ENCODE assay signal across 1 cellular context in genomic region chr3:185933374-185933950, GRCh38.
TF ChIP-seq lines count a peak whose summit lies in the region.

No MANE protein-coding gene starts in this region.

TF ChIP-seq in GM23338, 12 proteins besides CTCF, POLR2A, EP300 and RAD21 (continued from another document):
- no peak for TF ChIP-seq ZNF331 (CRISPR knock-in tag; IDR thresholded peaks at IDR 0.05; ENCODE audit: low read depth)
- TF ChIP-seq EZH2phosphoT487 (IDR thresholded peaks at IDR 0.05; ENCODE audit: unreplicated experiment), result no peak
- TF ChIP-seq, protein P1, sequence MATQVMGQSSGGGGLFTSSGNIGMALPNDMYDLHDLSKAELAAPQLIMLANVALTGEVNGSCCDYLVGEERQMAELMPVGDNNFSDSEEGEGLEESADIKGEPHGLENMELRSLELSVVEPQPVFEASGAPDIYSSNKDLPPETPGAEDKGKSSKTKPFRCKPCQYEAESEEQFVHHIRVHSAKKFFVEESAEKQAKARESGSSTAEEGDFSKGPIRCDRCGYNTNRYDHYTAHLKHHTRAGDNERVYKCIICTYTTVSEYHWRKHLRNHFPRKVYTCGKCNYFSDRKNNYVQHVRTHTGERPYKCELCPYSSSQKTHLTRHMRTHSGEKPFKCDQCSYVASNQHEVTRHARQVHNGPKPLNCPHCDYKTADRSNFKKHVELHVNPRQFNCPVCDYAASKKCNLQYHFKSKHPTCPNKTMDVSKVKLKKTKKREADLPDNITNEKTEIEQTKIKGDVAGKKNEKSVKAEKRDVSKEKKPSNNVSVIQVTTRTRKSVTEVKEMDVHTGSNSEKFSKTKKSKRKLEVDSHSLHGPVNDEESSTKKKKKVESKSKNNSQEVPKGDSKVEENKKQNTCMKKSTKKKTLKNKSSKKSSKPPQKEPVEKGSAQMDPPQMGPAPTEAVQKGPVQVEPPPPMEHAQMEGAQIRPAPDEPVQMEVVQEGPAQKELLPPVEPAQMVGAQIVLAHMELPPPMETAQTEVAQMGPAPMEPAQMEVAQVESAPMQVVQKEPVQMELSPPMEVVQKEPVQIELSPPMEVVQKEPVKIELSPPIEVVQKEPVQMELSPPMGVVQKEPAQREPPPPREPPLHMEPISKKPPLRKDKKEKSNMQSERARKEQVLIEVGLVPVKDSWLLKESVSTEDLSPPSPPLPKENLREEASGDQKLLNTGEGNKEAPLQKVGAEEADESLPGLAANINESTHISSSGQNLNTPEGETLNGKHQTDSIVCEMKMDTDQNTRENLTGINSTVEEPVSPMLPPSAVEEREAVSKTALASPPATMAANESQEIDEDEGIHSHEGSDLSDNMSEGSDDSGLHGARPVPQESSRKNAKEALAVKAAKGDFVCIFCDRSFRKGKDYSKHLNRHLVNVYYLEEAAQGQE (IDR thresholded peaks at IDR 0.05; ENCODE audit: unreplicated experiment), result no peak
